18 cellular contexts compared by ENCODE assay signal in genomic region chr1:92587445-92587844, GRCh38.
DNase-seq lines count a peak whose midpoint lies in the region; ATAC-seq lines count a peak whose summit lies in the region.
"Had no signal": no experiment of that assay in that cellular context is flagged by ENCODE, and none has a peak within 500 bp of the region (broad histone marks: within the 10 kb centered on the region; RNA-seq: fewer than 3 reads in every experiment).

No MANE protein-coding gene starts in this region.

- peaks cover 12 to 15% of the 10 kb centered on the region in 2 donors for H3K9me3 Mint-ChIP-seq in stimulated activated naive B cell treated with anti-CD40 and anti-IgM and Interleukin-4, amounts not matched to agents 10 μg/mL and 1 μg/mL and 100 μg/mL, for 72 hours
- H3K9me3 Mint-ChIP-seq: effector memory CD8-positive, alpha-beta T cell had no signal

- no peaks in the 10 kb centered on the region for H3K27me3 Mint-ChIP-seq in stimulated activated naive B cell treated with anti-CD40 and anti-IgM and Interleukin-4, amounts not matched to agents 10 μg/mL and 1 μg/mL and 100 μg/mL, for 72 hours
- H3K27me3 Mint-ChIP-seq: effector memory CD8-positive, alpha-beta T cell; IgD-negative memory B cell had no signal

- H3K4me3 Mint-ChIP-seq in stimulated activated naive B cell treated with anti-CD40 and anti-IgM and Interleukin-4, amounts not matched to agents 10 μg/mL and 1 μg/mL and 100 μg/mL, for 72 hours, result no peak overlapping the region
- H3K4me3 Mint-ChIP-seq: IgD-negative memory B cell had no signal

- ATAC-seq in GM18858 (IDR thresholded peaks at IDR 0.05; ENCODE audit: unreplicated experiment) (peak; percentile 45), HG02885 (IDR thresholded peaks at IDR 0.05; ENCODE audit: poor library complexity, unreplicated experiment) (peak; percentile 35), HG02571 (IDR thresholded peaks at IDR 0.05; ENCODE audit: unreplicated experiment) (no peak)
- ATAC-seq in stimulated activated naive B cell treated with anti-CD40 and anti-IgM and Interleukin-4, amounts not matched to agents 10 μg/mL and 1 μg/mL and 100 μg/mL, for 72 hours (replicated peaks), result peak; percentile 77 to 87
- ATAC-seq: effector memory CD8-positive, alpha-beta T cell; upper lobe of right lung had no signal

- no peak overlapping the region for H3K27ac Mint-ChIP-seq in stimulated activated naive B cell treated with anti-CD40 and anti-IgM and Interleukin-4, amounts not matched to agents 10 μg/mL and 1 μg/mL and 100 μg/mL, for 72 hours
- H3K27ac Mint-ChIP-seq: effector memory CD8-positive, alpha-beta T cell; IgD-negative memory B cell had no signal

- peaks cover 7 to 8% of the 10 kb centered on the region in 2 donors for H3K4me1 Mint-ChIP-seq in stimulated activated naive B cell treated with anti-CD40 and anti-IgM and Interleukin-4, amounts not matched to agents 10 μg/mL and 1 μg/mL and 100 μg/mL, for 72 hours

- peak; percentile 34 for DNase-seq in activated naive CD4-positive, alpha-beta T cell treated with Interleukin-2 at 50 U/mL for 16 hours
- DNase-seq in activated naive CD4-positive, alpha-beta T cell (lab: John Stamatoyannopoulos, UW), result no peak
- peak; percentile 29 for DNase-seq in stimulated activated naive B cell treated with anti-CD40 and anti-IgM and Interleukin-4, amounts not matched to agents 10 μg/mL and 1 μg/mL and 100 μg/mL, for 72 hours
- DNase-seq in activated gamma-delta T cell (lab: John Stamatoyannopoulos, UW), result no peak
- no peak for DNase-seq in NCI-H187 treated with DMSO at 0.1 percent for 48 hours (lab: John Stamatoyannopoulos, UW)
- DNase-seq: activated CD8-positive, alpha-beta memory T cell treated with anti-CD3 and anti-CD28 coated beads for 24 hours; adrenal gland; effector memory CD8-positive, alpha-beta T cell; H7; hypothalamus; NCI-H2029 treated with DMSO at 0.1 percent for 48 hours; NCI-H526; nucleus accumbens; upper lobe of right lung had no signal

- H3K36me3 Mint-ChIP-seq in stimulated activated naive B cell treated with anti-CD40 and anti-IgM and Interleukin-4, amounts not matched to agents 10 μg/mL and 1 μg/mL and 100 μg/mL, for 72 hours, result peaks cover 25 to 37% of the 10 kb centered on the region in 2 donors

Comparison
In these comparisons a context has a peak if more than half of its experiments do, and no peak if none do; other contexts are left out.
1. DNase-seq: peak in activated naive CD4-positive, alpha-beta T cell treated with Interleukin-2 at 50 U/mL for 16 hours (single experiment) and stimulated activated naive B cell treated with anti-CD40 and anti-IgM and Interleukin-4, amounts not matched to agents 10 μg/mL and 1 μg/mL and 100 μg/mL, for 72 hours (single experiment); none in activated naive CD4-positive, alpha-beta T cell (0 of 4), activated gamma-delta T cell (single experiment) and NCI-H187 treated with DMSO at 0.1 percent for 48 hours (single experiment).